In the genomic region with DNA sequence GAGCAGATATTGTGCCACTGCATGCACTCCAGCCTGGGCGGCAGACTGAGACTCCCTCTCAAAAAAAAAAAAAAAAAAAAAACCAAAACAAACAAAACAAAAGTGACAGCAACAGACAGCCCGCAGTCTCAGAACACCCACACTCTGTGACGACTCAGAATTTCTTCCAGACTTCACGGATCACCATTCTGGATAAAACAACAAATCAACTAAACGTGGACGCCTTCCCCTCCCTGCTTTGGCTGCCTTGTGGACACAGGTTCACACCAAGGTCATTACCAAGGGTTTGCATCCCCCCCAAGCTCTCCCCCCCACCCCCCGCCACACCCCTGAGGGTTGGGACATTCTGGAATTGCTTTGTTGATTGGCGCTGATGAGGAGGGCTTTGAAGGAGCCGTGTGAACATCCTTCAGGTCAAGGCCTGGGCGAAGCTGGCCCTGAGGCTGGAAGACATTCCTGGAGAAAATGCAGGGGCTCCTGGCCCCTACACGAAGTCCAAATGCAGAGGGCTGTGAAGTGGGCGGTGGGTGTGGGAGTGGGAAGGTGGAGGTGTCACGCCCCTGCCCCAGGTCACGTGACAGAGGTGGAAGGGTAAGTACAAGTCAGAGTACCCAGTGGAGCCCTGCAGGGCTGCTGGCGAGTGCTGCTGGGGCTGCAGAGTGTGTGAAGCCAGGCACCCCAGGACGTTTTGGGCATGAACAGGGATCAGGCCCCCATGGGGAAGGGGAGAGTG, we compare ENCODE assay signal across 22 cellular contexts. TPM values are rescaled to one million over a fixed set of nuclear protein-coding genes. Genes with fewer than 3 reads are reported as not detected.
DNase-seq lines count a peak whose midpoint lies in the region; ATAC-seq and TF ChIP-seq lines count a peak whose summit lies in the region.
"Had no signal": no experiment of that assay in that cellular context is flagged by ENCODE, and none has a peak within 500 bp of the region (broad histone marks: within the 10 kb centered on the region; RNA-seq: fewer than 3 reads in every experiment).

No MANE protein-coding gene starts in this region.

- DNase-seq in activated naive CD4-positive, alpha-beta T cell treated with anti-CD3 and anti-CD28 coated beads, Interleukin-2, amount 50 U/mL, for 72 hours (ENCODE audit: low spot score in 2 of 2), result no peak
- DNase-seq in activated naive CD4-positive, alpha-beta T cell (lab: John Stamatoyannopoulos, UW), result no peak
- peak; percentile 64 for DNase-seq in ELF-1 (ENCODE audit: low read depth, low spot score)
- DNase-seq in progenitor cell of endocrine pancreas (ENCODE audit: low spot score, unreplicated experiment), result no peak
- DNase-seq in D341Med (ENCODE audit: low spot score), result no peak
- no peak for DNase-seq in effector CD4-positive, alpha-beta T cell
- DNase-seq: BE2C; CD4-positive, CD25-positive, alpha-beta regulatory T cell; COR-L47; GOT3; Kasumi-1; NCI-H1417; NCI-H187; NCI-H446; NCI-H526 treated with DMSO at 0.1 percent for 48 hours; SHP77 had no signal

- TF ChIP-seq CTCF in progenitor cell of endocrine pancreas (IDR thresholded peaks at IDR 0.05; ENCODE audit: unreplicated experiment), result no peak

- H3K4me3 Mint-ChIP-seq in activated T-helper 17 cell treated with anti-CD3 and anti-CD28 coated beads, Interleukin-2, amount 50 U/mL, for 72 hours, result no peak overlapping the region
- no peak overlapping the region for H3K4me3 Mint-ChIP-seq in progenitor cell of endocrine pancreas (ENCODE audit: low read depth)

- peaks cover 1% of the 10 kb centered on the region in 2 donors for H3K36me3 Mint-ChIP-seq in activated naive CD4-positive, alpha-beta T cell treated with anti-CD3 and anti-CD28 coated beads, Interleukin-2, amount 50 U/mL, for 72 hours
- H3K36me3 Mint-ChIP-seq in activated T-helper 17 cell treated with anti-CD3 and anti-CD28 coated beads, Interleukin-2, amount 50 U/mL, for 72 hours (ENCODE audit: low read depth), result peaks cover under 1% of the 10 kb centered on the region
- H3K36me3 Mint-ChIP-seq in progenitor cell of endocrine pancreas (ENCODE audit: insufficient read depth), result no peaks in the 10 kb centered on the region
- H3K36me3 Mint-ChIP-seq: CD4-positive, CD25-positive, alpha-beta regulatory T cell had no signal

- peak overlapping the region; percentile 52 to 60 for H3K27ac Mint-ChIP-seq in activated naive CD4-positive, alpha-beta T cell treated with anti-CD3 and anti-CD28 coated beads, Interleukin-2, amount 50 U/mL, for 72 hours
- H3K27ac Mint-ChIP-seq in activated T-helper 17 cell treated with anti-CD3 and anti-CD28 coated beads, Interleukin-2, amount 50 U/mL, for 72 hours, result no peak overlapping the region
- peak overlapping the region; percentile 2 for H3K27ac Mint-ChIP-seq in progenitor cell of endocrine pancreas

- H3K27me3 Mint-ChIP-seq in activated T-helper 17 cell treated with anti-CD3 and anti-CD28 coated beads, Interleukin-2, amount 50 U/mL, for 72 hours, result no peaks in the 10 kb centered on the region
- peaks cover 17% of the 10 kb centered on the region for H3K27me3 Mint-ChIP-seq in progenitor cell of endocrine pancreas
- H3K27me3 Mint-ChIP-seq: IgD-negative memory B cell had no signal

- no peaks in the 10 kb centered on the region for H3K9me3 Mint-ChIP-seq in activated naive CD4-positive, alpha-beta T cell treated with anti-CD3 and anti-CD28 coated beads, Interleukin-2, amount 50 U/mL, for 72 hours
- no peaks in the 10 kb centered on the region for H3K9me3 Mint-ChIP-seq in activated T-helper 17 cell treated with anti-CD3 and anti-CD28 coated beads, Interleukin-2, amount 50 U/mL, for 72 hours
- H3K9me3 Mint-ChIP-seq in progenitor cell of endocrine pancreas (ENCODE audit: low read depth), result no peaks in the 10 kb centered on the region
- H3K9me3 Mint-ChIP-seq: CD4-positive, CD25-positive, alpha-beta regulatory T cell; IgD-negative memory B cell had no signal

- ATAC-seq in activated naive CD4-positive, alpha-beta T cell treated with anti-CD3 and anti-CD28 coated beads, Interleukin-2, amount 50 U/mL, for 72 hours, result no peak
- ATAC-seq in activated T-helper 17 cell treated with anti-CD3 and anti-CD28 coated beads, Interleukin-2, amount 50 U/mL, for 72 hours (replicated peaks), result peak; percentile 6
- no peak for ATAC-seq in HG03175 (IDR thresholded peaks at IDR 0.05; ENCODE audit: unreplicated experiment)
- ATAC-seq: A549, HCT116 had no signal

- peaks cover 6% of the 10 kb centered on the region for H3K4me1 Mint-ChIP-seq in activated T-helper 17 cell treated with anti-CD3 and anti-CD28 coated beads, Interleukin-2, amount 50 U/mL, for 72 hours
- H3K4me1 Mint-ChIP-seq in progenitor cell of endocrine pancreas (ENCODE audit: low read depth), result peaks cover 1% of the 10 kb centered on the region

RNA-seq across cellular contexts. Expression of a gene that starts 10.1 kb away (rescaled TPM):
- total RNA-seq in activated naive CD4-positive, alpha-beta T cell treated with anti-CD3 and anti-CD28 coated beads, Interleukin-2, amount 50 U/mL, for 72 hours, result 1 to 10 TPM in 1 of 2 donors, under 1 TPM in 1; 0.89 to 1.6 TPM
- 1 to 10 TPM; 1.0 to 1.8 TPM for total RNA-seq in activated T-helper 17 cell treated with anti-CD3 and anti-CD28 coated beads, Interleukin-2, amount 50 U/mL, for 72 hours
- 0.42 TPM in 1 of 2 replicates, not detected in the other for total RNA-seq in progenitor cell of endocrine pancreas
- total RNA-seq: MCF 10A had no signal

RNA-seq across cellular contexts. Expression of a gene that starts 15.7 kb away (rescaled TPM):
- not detected for total RNA-seq in activated naive CD4-positive, alpha-beta T cell treated with anti-CD3 and anti-CD28 coated beads, Interleukin-2, amount 50 U/mL, for 72 hours
- not detected for total RNA-seq in activated T-helper 17 cell treated with anti-CD3 and anti-CD28 coated beads, Interleukin-2, amount 50 U/mL, for 72 hours
- not detected in 2 replicates for total RNA-seq in progenitor cell of endocrine pancreas
- total RNA-seq: CD4-positive, CD25-positive, alpha-beta regulatory T cell; MCF 10A had no signal

RNA-seq across cellular contexts. Expression of a gene that starts 20.2 kb away (rescaled TPM):
- under 1 TPM in 1 of 2 donors, not detected in 1; 0.37 TPM for total RNA-seq in activated naive CD4-positive, alpha-beta T cell treated with anti-CD3 and anti-CD28 coated beads, Interleukin-2, amount 50 U/mL, for 72 hours
- not detected for total RNA-seq in activated T-helper 17 cell treated with anti-CD3 and anti-CD28 coated beads, Interleukin-2, amount 50 U/mL, for 72 hours
- total RNA-seq in progenitor cell of endocrine pancreas, result 51.3 and 52.9 TPM in 2 replicates
- total RNA-seq: MCF 10A had no signal

RNA-seq across cellular contexts. Expression of a gene that starts 25.4 kb away (rescaled TPM):
- not detected for total RNA-seq in activated naive CD4-positive, alpha-beta T cell treated with anti-CD3 and anti-CD28 coated beads, Interleukin-2, amount 50 U/mL, for 72 hours
- not detected for total RNA-seq in activated T-helper 17 cell treated with anti-CD3 and anti-CD28 coated beads, Interleukin-2, amount 50 U/mL, for 72 hours
- not detected in 2 replicates for total RNA-seq in progenitor cell of endocrine pancreas
- total RNA-seq: CD4-positive, CD25-positive, alpha-beta regulatory T cell; MCF 10A had no signal

RNA-seq across cellular contexts. Expression of a gene that starts 31.7 kb away (rescaled TPM):
- total RNA-seq in activated naive CD4-positive, alpha-beta T cell treated with anti-CD3 and anti-CD28 coated beads, Interleukin-2, amount 50 U/mL, for 72 hours, result not detected
- total RNA-seq in activated T-helper 17 cell treated with anti-CD3 and anti-CD28 coated beads, Interleukin-2, amount 50 U/mL, for 72 hours, result not detected
- total RNA-seq in progenitor cell of endocrine pancreas, result not detected in 2 replicates
- total RNA-seq: CD4-positive, CD25-positive, alpha-beta regulatory T cell; MCF 10A had no signal

Comparison
In these comparisons a context has a peak if more than half of its experiments do, and no peak if none do; other contexts are left out.
1. RNA of a gene that starts 20.2 kb away (total RNA-seq): 51.3 to 52.9 TPM in progenitor cell of endocrine pancreas; 0.37 TPM in activated naive CD4-positive, alpha-beta T cell treated with anti-CD3 and anti-CD28 coated beads, Interleukin-2, amount 50 U/mL, for 72 hours and not detected in activated T-helper 17 cell treated with anti-CD3 and anti-CD28 coated beads, Interleukin-2, amount 50 U/mL, for 72 hours; every median in the first group is over 10 times any median in the second.